Comparison of ENCODE assay signal across 17 cellular contexts in the genomic region with DNA sequence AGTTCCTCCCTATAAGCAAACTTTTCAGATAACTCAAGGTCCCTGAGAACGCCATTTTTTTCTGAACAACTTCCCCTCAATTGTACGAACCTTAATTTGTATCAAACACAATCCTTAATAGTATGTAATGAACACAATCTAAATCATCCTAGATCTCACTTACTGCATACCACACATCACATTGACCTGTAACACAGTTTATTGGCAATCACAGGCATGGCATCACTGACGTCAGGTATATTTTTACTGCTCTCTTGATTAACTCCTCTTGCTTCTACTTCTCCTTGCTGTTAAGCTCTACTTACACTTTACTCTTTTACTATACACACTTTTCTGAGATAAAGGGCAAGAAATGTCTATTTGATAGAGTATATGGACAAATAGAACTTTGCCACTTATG.
A peak's percentile ranks its signal among the peaks of the same experiment; 100 is the strongest.
DNase-seq lines count a peak whose midpoint lies in the region; ATAC-seq, FAIRE-seq and TF ChIP-seq lines count a peak whose summit lies in the region.
"Had no signal": no experiment of that assay in that cellular context is flagged by ENCODE, and none has a peak within 500 bp of the region (broad histone marks: within the 10 kb centered on the region; RNA-seq: fewer than 3 reads in every experiment).

No MANE protein-coding gene starts in this region.

- no peaks in the 10 kb centered on the region for H3K9me3 ChIP-seq in pancreas
- H3K9me3 ChIP-seq: A549, BE2C had no signal

- no peaks in the 10 kb centered on the region for H3K27me3 ChIP-seq in pancreas
- H3K27me3 ChIP-seq: BE2C had no signal

- 55 to 57% methylated on average over 3 of the region's 3 CpGs for WGBS in pancreas, 2 donors

- H3K36me3 ChIP-seq in pancreas, result peaks cover 0 to 10% (median 8%) of the 10 kb centered on the region in 3 donors

- DNase-seq in HT-29 (ENCODE audit: low spot score) (peak; percentile 37), left colon (no peak), pancreas (no peak), middle frontal gyrus (ENCODE audit: extremely low spot score, low spot score) (no peak)
- no peak for DNase-seq in effector CD4-positive, alpha-beta T cell
- no peak for DNase-seq in stimulated activated naive CD8-positive, alpha-beta T cell treated with anti-CD3 and anti-CD28 coated beads, Interleukin-15, Interleukin-2, amounts not matched to agents 100 U/mL and 50 U/mL, for 24 hours
- DNase-seq: BE2C; CD4-positive, alpha-beta memory T cell; DMS79 had no signal

- ATAC-seq in left colon (peak; percentile 76), pancreas (no peak), GM18868 (IDR thresholded peaks at IDR 0.05; ENCODE audit: unreplicated experiment) (no peak)
- no peak for ATAC-seq in stimulated activated naive CD8-positive, alpha-beta T cell treated with anti-CD3 and anti-CD28 coated beads, Interleukin-15, Interleukin-2, amounts not matched to agents 100 U/mL and 50 U/mL, for 24 hours
- ATAC-seq: A549, GM12878, HepG2 had no signal

- intact Hi-C loops in left colon (cut with DNase I, micrococcal nuclease) (no loop called here), pancreas (cut with DNase I) (no loop called here)

- peaks cover 0 to 14% (median 6%) of the 10 kb centered on the region in 3 donors for H3K4me1 ChIP-seq in pancreas
- H3K4me1 ChIP-seq: A549 had no signal

- TF ChIP-seq CTCF in VCaP (conservative IDR thresholded peaks at IDR 0.05) (no peak), pancreas (IDR thresholded peaks at IDR 0.05) (no peak)

- no peak overlapping the region for H3K4me3 ChIP-seq in pancreas
- H3K4me3 ChIP-seq: A549, GM12878 had no signal

- H3K27ac ChIP-seq in VCaP (peak overlapping the region; percentile 14; the same call in 1 of the 2 replicates), pancreas (no peak overlapping the region)
- H3K27ac ChIP-seq: A549, C4-2B had no signal

- FAIRE-seq in pancreas (lab: Jason Lieb, UNC), result peak; percentile 61
- FAIRE-seq: A549, GM12878, H54, HepG2, HTR-8/SVneo had no signal
